ENCODE assay signal across 8 cellular contexts in genomic region chr20:45791668-45792512, GRCh38. TPM values are rescaled to one million over a fixed set of nuclear protein-coding genes. Genes with fewer than 3 reads are reported as not detected.
DNase-seq lines count a peak whose midpoint lies in the region; ATAC-seq, FAIRE-seq and TF ChIP-seq lines count a peak whose summit lies in the region.

Gene DNTTIP1, plus strand, starts transcription at chr20:45791954. Its CDS starts 51 bp downstream, at chr20:45792005.
Gene WFDC3, minus strand, starts transcription at chr20:45791883. Its CDS starts 1,908 bp downstream, at chr20:45789975.

- no peak for FAIRE-seq in pancreas (lab: Jason Lieb, UNC)

- no peaks in the 10 kb centered on the region for H3K9me2 ChIP-seq in SU-DHL-6 (replicated peaks; ENCODE audit: insufficient read depth, low read length)

- WGBS in pancreas, 2 donors, result 0% methylated on average over 63 of the region's 63 CpGs
- WGBS in thyroid gland, 2 donors, result 0 to 1% methylated on average over 13 to 29 of the region's 63 CpGs

- DNase-seq in GM06990 (ENCODE audit: extremely low read depth, insufficient read length) (peak; percentile 92), HFFc6 (peak; percentile 84), NCI-H1105 (lab: John Stamatoyannopoulos, UW) (peak; percentile 88), cardiac septum (ENCODE audit: low spot score) (peak; percentile 96), pancreas (peak; percentile 89 to 97 (median 92)), thyroid gland (peak; percentile 92 to 93)
- peak; percentile 59 for DNase-seq in activated naive CD8-positive, alpha-beta T cell treated with anti-CD3 and anti-CD28 coated beads, Interleukin-2, amount 50 U/mL, for 16 hours (ENCODE audit: low read depth, low spot score)

- TF ChIP-seq CTCF in GM06990 (IDR thresholded peaks at IDR 0.05; ENCODE audit: insufficient read depth, low read length, poor library complexity, severe bottlenecking) (no peak), HFFc6 (IDR thresholded peaks at IDR 0.05) (no peak), SU-DHL-6 (IDR thresholded peaks at IDR 0.05; ENCODE audit: insufficient read depth, low read length, poor library complexity, severe bottlenecking) (no peak), pancreas (IDR thresholded peaks at IDR 0.05) (no peak), thyroid gland (IDR thresholded peaks at IDR 0.05) (peak in 1 of 6 experiments; percentile 17)

- H3K27me3 ChIP-seq in GM06990 (replicated peaks; ENCODE audit: control insufficient read depth, insufficient read depth, low read length) (no peaks in the 10 kb centered on the region), SU-DHL-6 (ENCODE audit: low read length) (no peaks in the 10 kb centered on the region), pancreas (no peaks in the 10 kb centered on the region), thyroid gland (no peaks in the 10 kb centered on the region)

- no peaks in the 10 kb centered on the region for H3K9me3 Mint-ChIP-seq in HFFc6

- peak within 1 kb of the TSS; percentile 94 for H3K27ac Mint-ChIP-seq in HFFc6

- H2AFZ ChIP-seq in SU-DHL-6 (ENCODE audit: low read depth, low read length, severe bottlenecking), result peak within 1 kb of the TSS; percentile 89

- H3K36me3 Mint-ChIP-seq in HFFc6 (ENCODE audit: low read depth), result peaks cover 23% of the 10 kb centered on the region

- H3K79me2 ChIP-seq in SU-DHL-6 (ENCODE audit: insufficient read depth, low read length), result peaks cover 12% of the 10 kb centered on the region; the same call in 1 of the 2 replicates

- peaks cover 3% of the 10 kb centered on the region for H3K27me3 Mint-ChIP-seq in HFFc6 (ENCODE audit: insufficient read depth)

- no peaks in the 10 kb centered on the region for H4K20me1 ChIP-seq in SU-DHL-6 (ENCODE audit: low read depth, low read length)

- peak; percentile 96 to 99 (median 99) for ATAC-seq in pancreas

- H3K27ac ChIP-seq in SU-DHL-6 (ENCODE audit: low read depth, low read length), result peak within 1 kb of the TSS; percentile 24
- H3K27ac ChIP-seq in pancreas, result peak within 1 kb of the TSS; percentile 53 to 82 (median 76)
- H3K27ac ChIP-seq in thyroid gland, result peak within 1 kb of the TSS; percentile 72 to 92 (median 89)

- peak within 1 kb of the TSS; percentile 88 for H3K4me3 Mint-ChIP-seq in HFFc6

- H3K4me3 ChIP-seq in GM06990 (replicated peaks; ENCODE audit: low read depth, low read length) (peak within 1 kb of the TSS; percentile 91), SU-DHL-6 (ENCODE audit: insufficient read depth, low read length, poor library complexity, severe bottlenecking) (peak within 1 kb of the TSS; percentile 89), pancreas (peak within 1 kb of the TSS; percentile 66 to 94 (median 80)), thyroid gland (replicated peaks in 1 of 3) (peak within 1 kb of the TSS; percentile 86 to 98 (median 91))

- H3K9ac ChIP-seq in SU-DHL-6 (ENCODE audit: low read length), result peak within 1 kb of the TSS; percentile 95

- intact Hi-C loops in cardiac septum (cut with DNase I), result no loop called here
- intact Hi-C loops in pancreas (cut with DNase I), result no loop called here
- intact Hi-C loops in thyroid gland (cut with DNase I), result no loop called here

- TF ChIP-seq POLR2A in thyroid gland (IDR thresholded peaks at IDR 0.05), result peak in 1 of 2 donors; percentile 67

- no peaks in the 10 kb centered on the region for H3F3A ChIP-seq in SU-DHL-6 (ENCODE audit: insufficient read depth)

- H3K4me2 ChIP-seq in SU-DHL-6 (ENCODE audit: low read depth, low read length, poor library complexity, severe bottlenecking), result peak within 1 kb of the TSS; percentile 71

- H3K4me1 Mint-ChIP-seq in HFFc6 (ENCODE audit: low read depth), result peaks cover 13% of the 10 kb centered on the region

- H3K4me1 ChIP-seq in pancreas (peaks cover 0 to 7% (median 6%) of the 10 kb centered on the region in 3 donors), thyroid gland (peaks cover 10 to 14% of the 10 kb centered on the region in 2 donors)

- peaks cover 6% of the 10 kb centered on the region for H3K36me3 ChIP-seq in GM06990 (ENCODE audit: control insufficient read depth, insufficient read depth, low read length)
- H3K36me3 ChIP-seq in SU-DHL-6 (ENCODE audit: low read length), result no peaks in the 10 kb centered on the region
- H3K36me3 ChIP-seq in pancreas, result peaks cover 0 to 12% (median 0%) of the 10 kb centered on the region in 3 donors
- peaks cover 24 to 30% of the 10 kb centered on the region in 2 donors for H3K36me3 ChIP-seq in thyroid gland

- H3K9me3 ChIP-seq in SU-DHL-6 (ENCODE audit: insufficient read depth, low read length) (no peaks in the 10 kb centered on the region), pancreas (no peaks in the 10 kb centered on the region), thyroid gland (no peaks in the 10 kb centered on the region)

RNA-seq across cellular contexts. Expression of gene DNTTIP1, which starts in this region (rescaled TPM):
- total RNA-seq in HFFc6 (2021; fragmentation: NEBNext Ultra II Directional; extraction: Animal tissue kit (Norgen Biotek cat#: 25700)), result 10 to 100 TPM; 23.2 to 27.1 (median 25.8) TPM
- 26.3 TPM for total RNA-seq in cardiac septum
- total RNA-seq in pancreas, result 10 to 100 TPM in 3 of 6 donors, 1 to 10 TPM in 3; 7.4 to 15.3 (median 8.9) TPM
- polyA plus RNA-seq in pancreas, result 10 to 100 TPM; 15.5 to 22.0 TPM
- total RNA-seq in thyroid gland, result 10 to 100 TPM; 22.1 to 26.4 (median 24.9) TPM

RNA-seq across cellular contexts. Expression of gene WFDC3, which starts in this region (rescaled TPM):
- under 1 TPM in 1 of 6 experiments, not detected in 5; 0.43 TPM for total RNA-seq in HFFc6 (2021; fragmentation: NEBNext Ultra II Directional; extraction: Animal tissue kit (Norgen Biotek cat#: 25700))
- total RNA-seq in cardiac septum (2.0 TPM), pancreas (under 1 TPM in 4 of 6 donors, not detected in 2; 0.35 to 0.81 (median 0.48) TPM), thyroid gland (under 1 TPM in 1 of 4 donors, not detected in 3; 0.94 TPM)
- 1 to 10 TPM in 1 of 2 donors, under 1 TPM in 1; 0.95 to 1.8 TPM for polyA plus RNA-seq in pancreas

Comparison
In these comparisons a context has a peak if more than half of its experiments do, and no peak if none do; other contexts are left out.
1. Peak in every context shown above with its lines: DNase-seq, ATAC-seq, H3K4me3 ChIP-seq and H3K27ac ChIP-seq.
2. H3K27ac ChIP-seq: peak in every context shown above with its lines; median percentile 89 in thyroid gland; 76 in pancreas; 24 in SU-DHL-6.